16 cellular contexts compared by ENCODE assay signal in genomic region chr13:77353980-77354379, GRCh38. TPM values are rescaled to one million over a fixed set of nuclear protein-coding genes. Genes with fewer than 3 reads are reported as not detected.
DNase-seq lines count a peak whose midpoint lies in the region; ATAC-seq and TF ChIP-seq lines count a peak whose summit lies in the region.
"Had no signal": no experiment of that assay in that cellular context is flagged by ENCODE, and none has a peak within 500 bp of the region (broad histone marks: within the 10 kb centered on the region; RNA-seq: fewer than 3 reads in every experiment).

No MANE protein-coding gene starts in this region.

- no peak overlapping the region for H3K4me3 ChIP-seq in ascending aorta

- H3K36me3 ChIP-seq in ascending aorta = no peaks in the 10 kb centered on the region

- no peak overlapping the region for H3K27ac ChIP-seq in ascending aorta

- TF ChIP-seq CTCF in ascending aorta (IDR thresholded peaks at IDR 0.05) = no peak

- no peak for DNase-seq in activated T-cell treated with anti-CD3 and anti-CD28 coated beads, Interleukin-2, amount 50 U/mL, for 72 hours
- DNase-seq in activated T-cell treated with anti-CD3 and anti-CD28 coated beads, Interleukin-2, amount 50 U/mL, for 4 hours = no peak
- DNase-seq in SKM-1 (lab: John Stamatoyannopoulos, UW; ENCODE audit: unreplicated experiment) = peak; percentile 93
- no peak for DNase-seq in NCI-H1436 (lab: John Stamatoyannopoulos, UW)
- no peak for DNase-seq in NCI-H146 (lab: John Stamatoyannopoulos, UW)
- no peak for DNase-seq in ascending aorta (ENCODE audit: low spot score in 2 of 2)
- DNase-seq: 8988T; activated CD4-positive, CD25-positive, alpha-beta regulatory T cell; caudate nucleus; MM.1S; occipital lobe; stimulated activated CD4-positive, alpha-beta T cell treated with anti-CD3 and anti-CD28 coated beads, Interleukin-4, amount 100 ng/mL, for 24 hours had no signal

- ATAC-seq in activated T-cell treated with anti-CD3 and anti-CD28 coated beads, Interleukin-2, amount 50 U/mL, for 72 hours (replicated peaks in 1 of 2) = no peak
- ATAC-seq in activated T-cell treated with anti-CD3 and anti-CD28 coated beads, Interleukin-2, amount 50 U/mL, for 4 hours = no peak
- peak; percentile 69 for ATAC-seq in stimulated activated memory B cell treated with anti-CD40 and anti-IgM and Interleukin-4, amounts not matched to agents 10 μg/mL and 1 μg/mL and 100 μg/mL, for 72 hours
- ATAC-seq: sciatic nerve, SK-N-SH treated with all-trans-retinoic acid at 6 μM for 48 hours had no signal

- H3K27me3 ChIP-seq in ascending aorta = no peaks in the 10 kb centered on the region

- H3K27ac Mint-ChIP-seq in activated T-cell treated with anti-CD3 and anti-CD28 coated beads, Interleukin-2, amount 50 U/mL, for 72 hours = peak overlapping the region; percentile 2
- peak overlapping the region; percentile 11 to 72 (median 36) for H3K27ac Mint-ChIP-seq in IgD-negative memory B cell
- H3K27ac Mint-ChIP-seq in stimulated activated memory B cell treated with anti-CD40 and anti-IgM and Interleukin-4, amounts not matched to agents 10 μg/mL and 1 μg/mL and 100 μg/mL, for 72 hours = peak overlapping the region; percentile 74

- no peaks in the 10 kb centered on the region for H3K27me3 Mint-ChIP-seq in activated T-cell treated with anti-CD3 and anti-CD28 coated beads, Interleukin-2, amount 50 U/mL, for 72 hours (ENCODE audit: low read depth)
- no peaks in the 10 kb centered on the region for H3K27me3 Mint-ChIP-seq in activated T-cell treated with anti-CD3 and anti-CD28 coated beads, Interleukin-2, amount 50 U/mL, for 4 hours (ENCODE audit: low read depth)
- H3K27me3 Mint-ChIP-seq in IgD-negative memory B cell = no peaks in the 10 kb centered on the region
- H3K27me3 Mint-ChIP-seq in stimulated activated memory B cell treated with anti-CD40 and anti-IgM and Interleukin-4, amounts not matched to agents 10 μg/mL and 1 μg/mL and 100 μg/mL, for 72 hours = no peaks in the 10 kb centered on the region

- no peaks in the 10 kb centered on the region for H3K9me3 ChIP-seq in ascending aorta

- H3K4me1 ChIP-seq in ascending aorta = no peaks in the 10 kb centered on the region

- no peak overlapping the region for H3K4me3 Mint-ChIP-seq in activated T-cell treated with anti-CD3 and anti-CD28 coated beads, Interleukin-2, amount 50 U/mL, for 72 hours
- no peak overlapping the region for H3K4me3 Mint-ChIP-seq in activated T-cell treated with anti-CD3 and anti-CD28 coated beads, Interleukin-2, amount 50 U/mL, for 4 hours
- H3K4me3 Mint-ChIP-seq in IgD-negative memory B cell = peak overlapping the region; percentile 1 to 83 (median 44)
- peak overlapping the region; percentile 5 for H3K4me3 Mint-ChIP-seq in stimulated activated memory B cell treated with anti-CD40 and anti-IgM and Interleukin-4, amounts not matched to agents 10 μg/mL and 1 μg/mL and 100 μg/mL, for 72 hours

- H3K4me1 Mint-ChIP-seq in activated T-cell treated with anti-CD3 and anti-CD28 coated beads, Interleukin-2, amount 50 U/mL, for 72 hours (ENCODE audit: low read depth) = peaks cover 12% of the 10 kb centered on the region
- peaks cover 14% of the 10 kb centered on the region for H3K4me1 Mint-ChIP-seq in activated T-cell treated with anti-CD3 and anti-CD28 coated beads, Interleukin-2, amount 50 U/mL, for 4 hours (ENCODE audit: low read depth)
- H3K4me1 Mint-ChIP-seq in IgD-negative memory B cell = peaks cover 21 to 26% (median 21%) of the 10 kb centered on the region in 3 donors
- H3K4me1 Mint-ChIP-seq in stimulated activated memory B cell treated with anti-CD40 and anti-IgM and Interleukin-4, amounts not matched to agents 10 μg/mL and 1 μg/mL and 100 μg/mL, for 72 hours = peaks cover 23% of the 10 kb centered on the region

- peaks cover 0 to 2% of the 10 kb centered on the region in 2 donors for H3K9me3 Mint-ChIP-seq in activated T-cell treated with anti-CD3 and anti-CD28 coated beads, Interleukin-2, amount 50 U/mL, for 72 hours
- no peaks in the 10 kb centered on the region for H3K9me3 Mint-ChIP-seq in activated T-cell treated with anti-CD3 and anti-CD28 coated beads, Interleukin-2, amount 50 U/mL, for 4 hours
- H3K9me3 Mint-ChIP-seq in IgD-negative memory B cell = no peaks in the 10 kb centered on the region
- H3K9me3 Mint-ChIP-seq in stimulated activated memory B cell treated with anti-CD40 and anti-IgM and Interleukin-4, amounts not matched to agents 10 μg/mL and 1 μg/mL and 100 μg/mL, for 72 hours = peaks cover under 1% of the 10 kb centered on the region

- H3K36me3 Mint-ChIP-seq in activated T-cell treated with anti-CD3 and anti-CD28 coated beads, Interleukin-2, amount 50 U/mL, for 72 hours (ENCODE audit: insufficient read depth in 2 of 2) = peaks cover 0 to 2% of the 10 kb centered on the region in 2 donors
- H3K36me3 Mint-ChIP-seq in activated T-cell treated with anti-CD3 and anti-CD28 coated beads, Interleukin-2, amount 50 U/mL, for 4 hours (ENCODE audit: insufficient read depth) = no peaks in the 10 kb centered on the region
- H3K36me3 Mint-ChIP-seq in IgD-negative memory B cell = no peaks in the 10 kb centered on the region
- peaks cover 2% of the 10 kb centered on the region for H3K36me3 Mint-ChIP-seq in stimulated activated memory B cell treated with anti-CD40 and anti-IgM and Interleukin-4, amounts not matched to agents 10 μg/mL and 1 μg/mL and 100 μg/mL, for 72 hours

- intact Hi-C loops in ascending aorta (cut with DNase I) = no loop called here

RNA-seq across cellular contexts. Expression of gene MYCBP2, which starts 27.1 kb away (rescaled TPM):
- 10 to 100 TPM; 86.6 to 88.0 TPM for total RNA-seq in activated T-cell treated with anti-CD3 and anti-CD28 coated beads, Interleukin-2, amount 50 U/mL, for 72 hours
- total RNA-seq in activated T-cell treated with anti-CD3 and anti-CD28 coated beads, Interleukin-2, amount 50 U/mL, for 4 hours = 10 to 100 TPM; 81.1 to 96.0 (median 88.3) TPM
- polyA plus RNA-seq in IgD-negative memory B cell = 78.2 TPM
- total RNA-seq in ascending aorta = 264 TPM

Comparison
In these comparisons a context has a peak if more than half of its experiments do, and no peak if none do; other contexts are left out.
1. H3K27ac Mint-ChIP-seq: peak in every context shown above with its lines; median percentile 74 in stimulated activated memory B cell treated with anti-CD40 and anti-IgM and Interleukin-4, amounts not matched to agents 10 μg/mL and 1 μg/mL and 100 μg/mL, for 72 hours; 36 in IgD-negative memory B cell; 2 in activated T-cell treated with anti-CD3 and anti-CD28 coated beads, Interleukin-2, amount 50 U/mL, for 72 hours.
2. H3K4me3 Mint-ChIP-seq: peak in IgD-negative memory B cell (4 of 4) and stimulated activated memory B cell treated with anti-CD40 and anti-IgM and Interleukin-4, amounts not matched to agents 10 μg/mL and 1 μg/mL and 100 μg/mL, for 72 hours (single experiment); none in activated T-cell treated with anti-CD3 and anti-CD28 coated beads, Interleukin-2, amount 50 U/mL, for 72 hours (0 of 2) and activated T-cell treated with anti-CD3 and anti-CD28 coated beads, Interleukin-2, amount 50 U/mL, for 4 hours (single experiment).